8 cellular contexts compared by ENCODE assay signal in the genomic region with DNA sequence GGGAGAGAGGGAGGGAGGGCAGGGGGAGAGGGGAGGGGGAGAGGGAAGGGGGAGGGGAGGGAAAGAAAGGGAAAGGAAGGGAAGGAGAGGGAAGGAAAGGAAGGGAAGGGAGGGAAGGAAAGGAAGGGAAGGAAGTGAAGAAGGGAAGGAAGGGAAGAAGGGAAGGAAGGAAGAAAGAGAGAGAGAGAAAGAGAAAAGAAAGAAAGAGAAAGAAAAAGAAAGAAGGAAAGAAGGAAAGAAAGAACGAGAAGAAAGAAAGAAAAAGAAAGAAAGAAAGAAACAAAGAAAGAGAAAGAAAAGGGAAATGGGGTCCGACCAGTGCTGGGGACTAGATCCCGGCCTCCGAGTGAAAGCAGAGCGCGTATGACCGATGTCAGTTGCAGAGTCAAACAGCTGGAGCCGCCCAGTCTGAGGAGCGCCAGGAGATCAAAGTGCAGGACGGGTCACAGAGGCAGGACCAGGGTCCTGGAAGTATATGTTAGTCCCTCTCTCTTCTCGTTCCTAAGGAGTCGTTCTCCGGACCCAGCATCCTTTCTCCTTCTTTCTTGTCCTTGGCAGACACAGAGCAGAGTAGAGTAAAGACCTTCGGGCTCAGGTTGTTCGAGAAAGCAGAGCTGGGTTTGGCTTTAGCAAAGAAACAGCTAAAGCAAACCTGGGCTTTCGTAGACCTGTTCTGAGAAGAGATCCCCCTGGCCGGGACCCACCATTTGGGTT.
DNase-seq lines count a peak whose midpoint lies in the region; ATAC-seq lines count a peak whose summit lies in the region.

No MANE protein-coding gene starts in this region.

- peaks cover 12% of the 10 kb centered on the region for H3K27me3 ChIP-seq in adipocyte (replicated peaks; ENCODE audit: control insufficient read depth, insufficient read depth, low read length)

- peak; percentile 18 for ATAC-seq in GM18502 (IDR thresholded peaks at IDR 0.05; ENCODE audit: poor library complexity, unreplicated experiment)
- ATAC-seq in HG02938 (IDR thresholded peaks at IDR 0.05; ENCODE audit: unreplicated experiment), result peak; percentile 26

- H3K36me3 ChIP-seq in adipocyte (ENCODE audit: control insufficient read depth, insufficient read depth, low read length, severe bottlenecking) (no peaks in the 10 kb centered on the region), mesodermal cell (ENCODE audit: control insufficient read depth, insufficient read depth, low read length) (no peaks in the 10 kb centered on the region)

- DNase-seq in adipocyte (ENCODE audit: low read depth), result peak; percentile 37
- DNase-seq in NK-92 (lab: John Stamatoyannopoulos, UW; ENCODE audit: unreplicated experiment), result no peak
- DNase-seq in central memory CD4-positive, alpha-beta T cell, result no peak
- DNase-seq in hepatic stellate cell (ENCODE audit: low spot score), result no peak
- no peak for DNase-seq in NCI-H2196 treated with DMSO at 0.1 percent for 48 hours (lab: John Stamatoyannopoulos, UW; ENCODE audit: unreplicated experiment)

- peak overlapping the region; percentile 59 for H3K4me3 ChIP-seq in adipocyte (ENCODE audit: low read length)
- peak overlapping the region; percentile 24 for H3K4me3 ChIP-seq in mesodermal cell (ENCODE audit: extremely low read depth, insufficient read depth, low read length, poor library complexity, severe bottlenecking)

- H3K4me1 ChIP-seq in adipocyte (ENCODE audit: control insufficient read depth, insufficient read depth, low read length), result peaks cover 8% of the 10 kb centered on the region
- H3K4me1 ChIP-seq in mesodermal cell (ENCODE audit: control insufficient read depth, insufficient read depth, low read length, poor library complexity, severe bottlenecking), result peaks cover 15% of the 10 kb centered on the region

- H3K27ac ChIP-seq in mesodermal cell (ENCODE audit: low read depth, low read length, severe bottlenecking), result peak overlapping the region; percentile 74

- H3K9me3 ChIP-seq in adipocyte (ENCODE audit: control insufficient read depth, low read length) (no peaks in the 10 kb centered on the region), mesodermal cell (ENCODE audit: control insufficient read depth, low read length) (no peaks in the 10 kb centered on the region)

- 5 to 8% methylated on average over 12 to 15 of the region's 17 CpGs for WGBS in mesodermal cell (ENCODE audit: insufficient coverage in 2 of 2), 2 experiments

- H3K9ac ChIP-seq in adipocyte (ENCODE audit: low read length), result peak overlapping the region; percentile 22
